ENCODE assay signal across 8 cellular contexts in the genomic region with DNA sequence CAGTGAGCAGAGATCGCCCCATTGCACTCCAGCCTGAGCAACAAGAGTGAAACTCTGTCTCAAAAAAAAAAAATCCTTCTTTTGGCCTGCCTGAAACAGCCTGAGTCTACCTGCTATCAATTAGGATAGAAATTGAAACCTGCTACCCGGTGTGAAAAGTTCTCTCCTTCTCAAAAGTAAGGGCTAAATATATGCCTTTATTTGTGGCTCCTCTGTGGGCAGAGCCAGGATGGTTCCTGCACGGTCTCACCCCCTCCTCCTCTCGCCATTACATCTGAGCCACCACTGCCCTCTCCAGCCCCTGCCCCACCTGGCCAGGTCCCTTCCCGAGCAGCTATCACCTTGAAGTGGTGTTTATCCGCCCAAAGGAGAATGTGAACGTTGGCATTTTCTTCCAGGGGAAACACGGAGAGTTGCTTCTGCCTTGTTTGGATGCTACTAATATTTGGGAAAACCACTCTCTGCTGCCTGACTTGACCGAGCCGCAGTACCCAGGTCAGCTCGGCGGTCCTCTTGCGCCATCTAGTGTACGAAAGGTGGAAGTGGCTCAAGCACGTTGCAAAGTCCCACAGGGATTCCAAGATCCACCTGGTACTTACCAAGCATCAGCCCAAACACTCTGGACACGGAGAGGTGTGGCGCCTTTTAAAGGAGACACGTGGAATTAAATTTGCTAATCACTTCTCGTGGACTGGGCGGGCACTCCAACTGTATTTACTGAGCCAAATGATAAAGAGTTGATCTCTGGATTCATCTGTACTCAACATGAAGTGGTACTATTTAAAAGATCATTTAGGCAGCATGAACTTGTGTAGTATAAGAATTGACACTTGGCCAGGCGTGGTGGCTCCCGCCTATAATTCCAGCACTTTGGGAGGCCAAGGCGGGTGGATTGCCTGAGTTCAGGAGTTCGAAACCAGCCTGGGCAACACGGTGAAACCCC. TPM values are rescaled to one million over a fixed set of nuclear protein-coding genes. Genes with fewer than 3 reads are reported as not detected.
DNase-seq lines count a peak whose midpoint lies in the region; ATAC-seq and TF ChIP-seq lines count a peak whose summit lies in the region.

No MANE protein-coding gene starts in this region.

- intact Hi-C loops in activated CD4-positive, alpha-beta T cell treated with anti-CD3 and anti-CD28 coated beads, Interleukin-2, amount 10 ng/mL, durations not matched to agents 24 days and 14 days (cut with micrococcal nuclease), result loop anchor here (1.0 kb wide), 2 partner anchors 84 to 1335 kb away; no protein-coding TSS in a partner anchor
- intact Hi-C loops in lower leg skin (cut with DNase I; ENCODE audit: low total_unique reads), result no loop called here

- TF ChIP-seq CTCF in GM12872 (IDR thresholded peaks at IDR 0.05; ENCODE audit: insufficient read depth, low read depth, low read length), result peak; percentile 97
- TF ChIP-seq CTCF in coronary artery (IDR thresholded peaks at IDR 0.05), result peak; percentile 96
- peak in 1 of 3 donors; percentile 75 for TF ChIP-seq CTCF in lower leg skin (IDR thresholded peaks at IDR 0.05)

- peak overlapping the region; percentile 40 for H3K4me3 ChIP-seq in coronary artery
- H3K4me3 ChIP-seq in lower leg skin (ENCODE audit: low read depth, poor library complexity, severe bottlenecking), result no peak overlapping the region

- TF ChIP-seq POLR2A in lower leg skin (IDR thresholded peaks at IDR 0.05), result no peak

- no peaks in the 10 kb centered on the region for H3K36me3 Mint-ChIP-seq in activated CD4-positive, alpha-beta T cell treated with anti-CD3 and anti-CD28 coated beads, Interleukin-2, amount 10 ng/mL, durations not matched to agents 24 days and 14 days (ENCODE audit: low read depth)

- no peak overlapping the region for H3K27ac ChIP-seq in coronary artery

- H3K4me1 Mint-ChIP-seq in activated CD4-positive, alpha-beta T cell treated with anti-CD3 and anti-CD28 coated beads, Interleukin-2, amount 10 ng/mL, durations not matched to agents 24 days and 14 days, result peaks cover 6% of the 10 kb centered on the region

- DNase-seq in NCI-H524 treated with DMSO at 0.1 percent for 48 hours (lab: John Stamatoyannopoulos, UW) (peak; percentile 39), coronary artery (ENCODE audit: low spot score) (peak; percentile 83), lower leg skin (ENCODE audit: low spot score in 2 of 2) (peak; percentile 77 to 95)
- DNase-seq in activated CD4-positive, alpha-beta T cell treated with anti-CD3 and anti-CD28 coated beads, Interleukin-2, amount 10 ng/mL, durations not matched to agents 24 days and 14 days, result peak; percentile 90
- peak; percentile 50 for DNase-seq in stimulated activated CD8-positive, alpha-beta memory T cell treated with anti-CD3 and anti-CD28 coated beads, Interleukin-12 subunit alpha, Interleukin-12 subunit beta, amount 100 ng/mL, for 1 hour (ENCODE audit: low read depth)

- WGBS in lower leg skin, 2 donors, result 23 to 24% methylated on average over 25 of the region's 25 CpGs

- no peak overlapping the region for H3K27ac Mint-ChIP-seq in activated CD4-positive, alpha-beta T cell treated with anti-CD3 and anti-CD28 coated beads, Interleukin-2, amount 10 ng/mL, durations not matched to agents 24 days and 14 days

- H3K4me3 Mint-ChIP-seq in activated CD4-positive, alpha-beta T cell treated with anti-CD3 and anti-CD28 coated beads, Interleukin-2, amount 10 ng/mL, durations not matched to agents 24 days and 14 days, result no peak overlapping the region

- H3K27me3 Mint-ChIP-seq in activated CD4-positive, alpha-beta T cell treated with anti-CD3 and anti-CD28 coated beads, Interleukin-2, amount 10 ng/mL, durations not matched to agents 24 days and 14 days, result no peaks in the 10 kb centered on the region

- peak; percentile 56 for ATAC-seq in HG03108 (IDR thresholded peaks at IDR 0.05; ENCODE audit: unreplicated experiment)
- no peak for ATAC-seq in HG03280 (IDR thresholded peaks at IDR 0.05; ENCODE audit: unreplicated experiment)

- no peaks in the 10 kb centered on the region for H3K9me3 Mint-ChIP-seq in activated CD4-positive, alpha-beta T cell treated with anti-CD3 and anti-CD28 coated beads, Interleukin-2, amount 10 ng/mL, durations not matched to agents 24 days and 14 days

RNA-seq across cellular contexts. Expression of a gene that starts 31.9 kb away (rescaled TPM):
- total RNA-seq in activated CD4-positive, alpha-beta T cell treated with anti-CD3 and anti-CD28 coated beads, Interleukin-2, amount 10 ng/mL, durations not matched to agents 24 days and 14 days, result 23.2 and 23.8 TPM in 2 replicates
- 10 to 100 TPM; 21.1 to 41.6 (median 30.1) TPM for total RNA-seq in lower leg skin

RNA-seq across cellular contexts. Expression of a gene that starts 41.4 kb away (rescaled TPM):
- total RNA-seq in activated CD4-positive, alpha-beta T cell treated with anti-CD3 and anti-CD28 coated beads, Interleukin-2, amount 10 ng/mL, durations not matched to agents 24 days and 14 days, result 60.0 and 63.8 TPM in 2 replicates
- 100 to 1,000 TPM; 312 to 945 (median 473) TPM for total RNA-seq in lower leg skin

Comparison
In these comparisons a context has a peak if more than half of its experiments do, and no peak if none do; other contexts are left out.
1. DNase-seq: peak in every context shown above with its lines; median percentile 90 in activated CD4-positive, alpha-beta T cell treated with anti-CD3 and anti-CD28 coated beads, Interleukin-2, amount 10 ng/mL, durations not matched to agents 24 days and 14 days; 86 in lower leg skin; 83 in coronary artery; 50 in stimulated activated CD8-positive, alpha-beta memory T cell treated with anti-CD3 and anti-CD28 coated beads, Interleukin-12 subunit alpha, Interleukin-12 subunit beta, amount 100 ng/mL, for 1 hour; 39 in NCI-H524 treated with DMSO at 0.1 percent for 48 hours.